Comparison of ENCODE assay signal across 10 cellular contexts in genomic region chr5:181235689-181236366, GRCh38. TPM values are rescaled to one million over a fixed set of nuclear protein-coding genes. Genes with fewer than 3 reads are reported as not detected.
DNase-seq lines count a peak whose midpoint lies in the region; ATAC-seq and TF ChIP-seq lines count a peak whose summit lies in the region.
"Had no signal": no experiment of that assay in that cellular context is flagged by ENCODE, and none has a peak within 500 bp of the region (broad histone marks: within the 10 kb centered on the region; RNA-seq: fewer than 3 reads in every experiment).

No MANE protein-coding gene starts in this region.

- H3K79me2 ChIP-seq in Karpas-422 (ENCODE audit: low read length) (no peaks in the 10 kb centered on the region), smooth muscle cell (ENCODE audit: low read depth) (peaks cover 26% of the 10 kb centered on the region)

- no peak overlapping the region for H3K27ac ChIP-seq in Karpas-422 (ENCODE audit: low read length)
- peak overlapping the region; percentile 44 for H3K27ac ChIP-seq in smooth muscle cell (ENCODE audit: low read depth)
- no peak overlapping the region for H3K27ac ChIP-seq in aorta (ENCODE audit: low read depth in 1 of 2, low read length in 2 of 2)

- DNase-seq in activated naive CD4-positive, alpha-beta T cell treated with anti-CD3 and anti-CD28 coated beads for 36 hours, result no peak
- no peak for DNase-seq in activated naive CD4-positive, alpha-beta T cell (lab: John Stamatoyannopoulos, UW)
- peak; percentile 70 for DNase-seq in Karpas-422
- DNase-seq in activated naive CD8-positive, alpha-beta T cell treated with anti-CD3 and anti-CD28 coated beads, Interleukin-2, amount 10 ng/mL, durations not matched to agents 7 days and 5 days, result no peak
- DNase-seq in smooth muscle cell (lab: John Stamatoyannopoulos, UW; ENCODE audit: unreplicated experiment), result no peak
- DNase-seq in CD14-positive monocyte (ENCODE audit: low spot score), result no peak
- DNase-seq in GM10266 (ENCODE audit: extremely low spot score), result no peak
- no peak for DNase-seq in aorta
- DNase-seq: GF-D8, trophoblast cell had no signal

- H3K9ac ChIP-seq in Karpas-422 (ENCODE audit: low read length) (no peak overlapping the region), smooth muscle cell (ENCODE audit: low read depth) (no peak overlapping the region)

- H3K9me3 ChIP-seq in Karpas-422 (ENCODE audit: low read length) (no peaks in the 10 kb centered on the region), smooth muscle cell (replicated peaks; ENCODE audit: low read depth) (no peaks in the 10 kb centered on the region), aorta (ENCODE audit: control insufficient read depth, low read length) (no peaks in the 10 kb centered on the region)

- intact Hi-C loops in activated naive CD4-positive, alpha-beta T cell treated with anti-CD3 and anti-CD28 coated beads for 36 hours (cut with micrococcal nuclease), result no loop called here
- intact Hi-C loops in CD14-positive monocyte (cut with micrococcal nuclease), result no loop called here
- intact Hi-C loops in aorta (cut with DNase I), result no loop called here

- POLR2A ChIA-PET in activated naive CD8-positive, alpha-beta T cell treated with anti-CD3 and anti-CD28 coated beads, Interleukin-2, amount 10 ng/mL, durations not matched to agents 7 days and 5 days (lab: Charles Lee), result interaction anchor here (1.2 to 6.4 kb wide), 5 partner anchors 11 to 46 kb away, joined by 3 to 82 read pairs (median 6); partner anchors contain the start of genes TRIM41 and TRIM52

- TF ChIP-seq CTCF in smooth muscle cell (IDR thresholded peaks at IDR 0.05; ENCODE audit: borderline replicate concordance, insufficient read depth, poor library complexity, severe bottlenecking) (no peak), CD14-positive monocyte (IDR thresholded peaks at IDR 0.05) (no peak), GM10266 (IDR thresholded peaks at IDR 0.05; ENCODE audit: control insufficient read depth, insufficient read depth, low read depth, missing control alignments) (no peak)

- peak overlapping the region; percentile 70 for H3K27ac Mint-ChIP-seq in activated naive CD4-positive, alpha-beta T cell treated with anti-CD3 and anti-CD28 coated beads for 36 hours
- H3K27ac Mint-ChIP-seq in activated naive CD8-positive, alpha-beta T cell treated with anti-CD3 and anti-CD28 coated beads, Interleukin-2, amount 10 ng/mL, durations not matched to agents 7 days and 5 days, result peak overlapping the region; percentile 56
- peak overlapping the region in 3 of 7 donors; percentile 44 to 57 (median 47) for H3K27ac Mint-ChIP-seq in CD14-positive monocyte

- H4K20me1 ChIP-seq in Karpas-422 (ENCODE audit: insufficient read depth, low read depth, low read length) (peaks cover 23% of the 10 kb centered on the region; the same call in 1 of the 2 replicates), smooth muscle cell (ENCODE audit: low read depth) (peaks cover 62% of the 10 kb centered on the region)

- CTCF ChIA-PET in activated naive CD4-positive, alpha-beta T cell treated with anti-CD3 and anti-CD28 coated beads for 36 hours (lab: Charles Lee), result interaction anchor here (1.0 to 1.8 kb wide), 2 partner anchors 8 to 10 kb away, joined by 5 to 6 read pairs; no protein-coding TSS in a partner anchor

- WGBS in smooth muscle cell (ENCODE audit: low lambda C conversion rate), result 96% methylated on average over 5 of the region's 5 CpGs
- WGBS in aorta, 2 donors, result 64 to 71% methylated on average over 5 of the region's 5 CpGs

- H3K4me3 ChIP-seq in Karpas-422 (ENCODE audit: low read length), result no peak overlapping the region
- H3K4me3 ChIP-seq in smooth muscle cell, result no peak overlapping the region
- H3K4me3 ChIP-seq in aorta (ENCODE audit: low read length in 2 of 2), result no peak overlapping the region

- H3K4me1 ChIP-seq in Karpas-422 (ENCODE audit: low read length), result no peaks in the 10 kb centered on the region
- H3K4me1 ChIP-seq in smooth muscle cell (ENCODE audit: low read depth), result no peaks in the 10 kb centered on the region
- no peaks in the 10 kb centered on the region for H3K4me1 ChIP-seq in aorta (ENCODE audit: control insufficient read depth in 1 of 2, insufficient read depth in 2 of 2, low read length in 2 of 2)

- H3K4me2 ChIP-seq in Karpas-422 (ENCODE audit: low read depth, low read length, poor library complexity, severe bottlenecking) (no peak overlapping the region), smooth muscle cell (no peak overlapping the region)

- no peak overlapping the region for H3K4me3 Mint-ChIP-seq in activated naive CD4-positive, alpha-beta T cell treated with anti-CD3 and anti-CD28 coated beads for 36 hours
- no peak overlapping the region for H3K4me3 Mint-ChIP-seq in activated naive CD8-positive, alpha-beta T cell treated with anti-CD3 and anti-CD28 coated beads, Interleukin-2, amount 10 ng/mL, durations not matched to agents 7 days and 5 days
- H3K4me3 Mint-ChIP-seq in CD14-positive monocyte, result no peak overlapping the region

- H3K27me3 Mint-ChIP-seq in activated naive CD4-positive, alpha-beta T cell treated with anti-CD3 and anti-CD28 coated beads for 36 hours (ENCODE audit: low read depth), result no peaks in the 10 kb centered on the region
- no peaks in the 10 kb centered on the region for H3K27me3 Mint-ChIP-seq in activated naive CD8-positive, alpha-beta T cell treated with anti-CD3 and anti-CD28 coated beads, Interleukin-2, amount 10 ng/mL, durations not matched to agents 7 days and 5 days
- peaks cover 0 to 2% (median 0%) of the 10 kb centered on the region in 3 donors for H3K27me3 Mint-ChIP-seq in CD14-positive monocyte (ENCODE audit: low read depth in 3 of 3)

- H2AFZ ChIP-seq in Karpas-422 (ENCODE audit: low read length) (no peak overlapping the region), smooth muscle cell (ENCODE audit: low read depth) (no peak overlapping the region)

- H3K36me3 Mint-ChIP-seq in activated naive CD4-positive, alpha-beta T cell treated with anti-CD3 and anti-CD28 coated beads for 36 hours (ENCODE audit: low read depth), result peaks cover 60% of the 10 kb centered on the region
- peaks cover 43% of the 10 kb centered on the region for H3K36me3 Mint-ChIP-seq in activated naive CD8-positive, alpha-beta T cell treated with anti-CD3 and anti-CD28 coated beads, Interleukin-2, amount 10 ng/mL, durations not matched to agents 7 days and 5 days
- H3K36me3 Mint-ChIP-seq in CD14-positive monocyte, result peaks cover 80 to 92% of the 10 kb centered on the region in 2 donors

- H3F3A ChIP-seq in smooth muscle cell (ENCODE audit: low read depth), result peaks cover 58% of the 10 kb centered on the region

- H3K27me3 ChIP-seq in Karpas-422 (ENCODE audit: low read length), result no peaks in the 10 kb centered on the region
- H3K27me3 ChIP-seq in smooth muscle cell (ENCODE audit: low read depth), result no peaks in the 10 kb centered on the region
- H3K27me3 ChIP-seq in aorta (ENCODE audit: control insufficient read depth in 1 of 2, insufficient read depth in 2 of 2, low read length in 1 of 2), result no peaks in the 10 kb centered on the region

- no peaks in the 10 kb centered on the region for H3K9me3 Mint-ChIP-seq in activated naive CD4-positive, alpha-beta T cell treated with anti-CD3 and anti-CD28 coated beads for 36 hours
- H3K9me3 Mint-ChIP-seq in activated naive CD8-positive, alpha-beta T cell treated with anti-CD3 and anti-CD28 coated beads, Interleukin-2, amount 10 ng/mL, durations not matched to agents 7 days and 5 days, result no peaks in the 10 kb centered on the region
- H3K9me3 Mint-ChIP-seq in CD14-positive monocyte, result peaks cover 0 to 1% (median 0%) of the 10 kb centered on the region in 7 donors

- H3K9me2 ChIP-seq in Karpas-422 (replicated peaks; ENCODE audit: insufficient read depth, low read length), result no peaks in the 10 kb centered on the region

- ATAC-seq in activated naive CD8-positive, alpha-beta T cell treated with anti-CD3 and anti-CD28 coated beads, Interleukin-2, amount 10 ng/mL, durations not matched to agents 7 days and 5 days (ENCODE audit: low read depth), result no peak
- ATAC-seq in aorta (ENCODE audit: low FRiP score), result no peak

- H3K36me3 ChIP-seq in Karpas-422 (ENCODE audit: insufficient read depth, low read length) (peaks cover 35% of the 10 kb centered on the region), smooth muscle cell (ENCODE audit: low read depth) (peaks cover 17% of the 10 kb centered on the region), aorta (ENCODE audit: control insufficient read depth in 1 of 2, insufficient read depth in 2 of 2, low read length in 1 of 2) (peaks cover 6 to 23% of the 10 kb centered on the region in 2 donors)

- peaks cover 33% of the 10 kb centered on the region for H3K4me1 Mint-ChIP-seq in activated naive CD4-positive, alpha-beta T cell treated with anti-CD3 and anti-CD28 coated beads for 36 hours (ENCODE audit: low read depth)
- H3K4me1 Mint-ChIP-seq in activated naive CD8-positive, alpha-beta T cell treated with anti-CD3 and anti-CD28 coated beads, Interleukin-2, amount 10 ng/mL, durations not matched to agents 7 days and 5 days, result peaks cover 16% of the 10 kb centered on the region
- H3K4me1 Mint-ChIP-seq in CD14-positive monocyte, result peaks cover 5% of the 10 kb centered on the region

RNA-seq across cellular contexts. Expression of gene RACK1, which starts 7.9 kb away (rescaled TPM):
- total RNA-seq in activated naive CD4-positive, alpha-beta T cell treated with anti-CD3 and anti-CD28 coated beads for 36 hours, result 1,000 to 10,000 TPM; 3,176 to 3,362 TPM
- total RNA-seq in Karpas-422 (2014; rRNA removed; shearing (Covaris generic); ENCODE audit: low replicate concordance), result 7,026 and 7,196 TPM in 2 replicates
- total RNA-seq in activated naive CD8-positive, alpha-beta T cell treated with anti-CD3 and anti-CD28 coated beads, Interleukin-2, amount 10 ng/mL, durations not matched to agents 7 days and 5 days, result 1,000 to 10,000 TPM; 1,741 to 1,808 TPM
- total RNA-seq in smooth muscle cell (2,098 and 2,144 TPM in 2 replicates), aorta (1,000 to 10,000 TPM in 1 of 2 donors, 100 to 1,000 TPM in 1; 922 to 1,191 TPM)
- polyA plus RNA-seq in smooth muscle cell (617 and 686 TPM in 2 replicates), CD14-positive monocyte (1,000 to 10,000 TPM; 1,150 to 1,195 TPM), aorta (1,000 to 10,000 TPM; 1,838 to 2,024 TPM)

RNA-seq across cellular contexts. Expression of gene TRIM41, which starts 12.7 kb away (rescaled TPM):
- 10 to 100 TPM; 36.5 to 37.3 TPM for total RNA-seq in activated naive CD4-positive, alpha-beta T cell treated with anti-CD3 and anti-CD28 coated beads for 36 hours
- 23.6 and 46.2 TPM in 2 replicates for total RNA-seq in Karpas-422 (2014; rRNA removed; shearing (Covaris generic); ENCODE audit: low replicate concordance)
- 10 to 100 TPM; 44.5 to 49.7 TPM for total RNA-seq in activated naive CD8-positive, alpha-beta T cell treated with anti-CD3 and anti-CD28 coated beads, Interleukin-2, amount 10 ng/mL, durations not matched to agents 7 days and 5 days
- total RNA-seq in smooth muscle cell (6.3 and 7.5 TPM in 2 replicates), aorta (10 to 100 TPM; 15.2 to 21.4 TPM)
- polyA plus RNA-seq in smooth muscle cell (2.4 and 2.6 TPM in 2 replicates), CD14-positive monocyte (under 1 TPM; 0.12 to 0.24 TPM), aorta (10 to 100 TPM; 15.7 to 22.2 TPM)

RNA-seq across cellular contexts. Expression of gene TRIM52, which starts 25.1 kb away (rescaled TPM):
- total RNA-seq in activated naive CD4-positive, alpha-beta T cell treated with anti-CD3 and anti-CD28 coated beads for 36 hours, result 10 to 100 TPM; 10.5 to 10.9 TPM
- total RNA-seq in Karpas-422 (2014; rRNA removed; shearing (Covaris generic); ENCODE audit: low replicate concordance), result 18.7 and 21.8 TPM in 2 replicates
- total RNA-seq in activated naive CD8-positive, alpha-beta T cell treated with anti-CD3 and anti-CD28 coated beads, Interleukin-2, amount 10 ng/mL, durations not matched to agents 7 days and 5 days, result 10 to 100 TPM; 43.0 to 43.5 TPM
- total RNA-seq in smooth muscle cell, result 5.0 and 6.9 TPM in 2 replicates
- polyA plus RNA-seq in smooth muscle cell, result 3.2 and 4.8 TPM in 2 replicates
- polyA plus RNA-seq in CD14-positive monocyte, result 1 to 10 TPM; 5.7 to 8.5 TPM
- 10 to 100 TPM; 11.9 to 18.7 TPM for total RNA-seq in aorta
- polyA plus RNA-seq in aorta, result 10 to 100 TPM in 1 of 2 donors, 1 to 10 TPM in 1; 3.0 to 19.3 TPM

RNA-seq across cellular contexts. Expression of gene TRIM7, which starts 30.8 kb away (rescaled TPM):
- 1 to 10 TPM; 1.6 to 1.8 TPM for total RNA-seq in activated naive CD4-positive, alpha-beta T cell treated with anti-CD3 and anti-CD28 coated beads for 36 hours
- 2.0 TPM in 1 of 2 replicates, not detected in the other for total RNA-seq in Karpas-422 (2014; rRNA removed; shearing (Covaris generic); ENCODE audit: low replicate concordance)
- 1 to 10 TPM; 2.5 to 2.6 TPM for total RNA-seq in activated naive CD8-positive, alpha-beta T cell treated with anti-CD3 and anti-CD28 coated beads, Interleukin-2, amount 10 ng/mL, durations not matched to agents 7 days and 5 days
- 3.4 TPM in 1 of 2 replicates, not detected in the other for total RNA-seq in smooth muscle cell
- 0.45 TPM in 1 of 2 replicates, not detected in the other for polyA plus RNA-seq in smooth muscle cell
- 10 to 100 TPM; 10.3 to 12.8 TPM for polyA plus RNA-seq in CD14-positive monocyte
- 1 to 10 TPM; 3.0 to 6.9 TPM for total RNA-seq in aorta
- 1 to 10 TPM; 4.3 to 6.3 TPM for polyA plus RNA-seq in aorta
